Comparison of ENCODE assay signal across 20 cellular contexts in genomic region chr4:157447195-157447594, GRCh38.
"Had no signal": no experiment of that assay in that cellular context is flagged by ENCODE, and none has a peak within 500 bp of the region (broad histone marks: within the 10 kb centered on the region; RNA-seq: fewer than 3 reads in every experiment).

No MANE protein-coding gene starts in this region.

- H3K27ac ChIP-seq: heart right ventricle, neutrophil, spleen, tibial artery, upper lobe of left lung, uterus had no signal

- ATAC-seq: effector memory CD8-positive, alpha-beta T cell; heart right ventricle; mucosa of descending colon; naive thymus-derived CD8-positive, alpha-beta T cell; sciatic nerve; stimulated activated memory B cell treated with anti-CD40 and anti-IgM and Interleukin-4, amounts not matched to agents 10 μg/mL and 1 μg/mL and 100 μg/mL, for 72 hours had no signal

- H3K9me3 ChIP-seq: mucosa of descending colon, neutrophil, uterus had no signal

- H3K4me3 Mint-ChIP-seq: dendritic cell treated with granulocyte-macrophage colony-stimulating factor and Interleukin-4, amounts not matched to agents 40 ng/mL and 50 ng/mL, for 4 days; effector memory CD8-positive, alpha-beta T cell; naive thymus-derived CD8-positive, alpha-beta T cell; stimulated activated memory B cell treated with anti-CD40 and anti-IgM and Interleukin-4, amounts not matched to agents 10 μg/mL and 1 μg/mL and 100 μg/mL, for 72 hours; stimulated activated naive CD8-positive, alpha-beta T cell treated with anti-CD3 and anti-CD28 coated beads, Interleukin-15, Interleukin-2, amounts not matched to agents 100 ng/mL and 50 ng/mL, for 24 hours had no signal

- H3K4me3 ChIP-seq: heart right ventricle, mucosa of descending colon, spleen, tibial artery, upper lobe of left lung, uterus had no signal

- H3K36me3 Mint-ChIP-seq: naive thymus-derived CD8-positive, alpha-beta T cell; stimulated activated memory B cell treated with anti-CD40 and anti-IgM and Interleukin-4, amounts not matched to agents 10 μg/mL and 1 μg/mL and 100 μg/mL, for 72 hours had no signal

- H3K27ac Mint-ChIP-seq: dendritic cell treated with granulocyte-macrophage colony-stimulating factor and Interleukin-4, amounts not matched to agents 40 ng/mL and 50 ng/mL, for 4 days; effector memory CD8-positive, alpha-beta T cell; naive thymus-derived CD8-positive, alpha-beta T cell; stimulated activated memory B cell treated with anti-CD40 and anti-IgM and Interleukin-4, amounts not matched to agents 10 μg/mL and 1 μg/mL and 100 μg/mL, for 72 hours; stimulated activated naive CD8-positive, alpha-beta T cell treated with anti-CD3 and anti-CD28 coated beads, Interleukin-15, Interleukin-2, amounts not matched to agents 100 ng/mL and 50 ng/mL, for 24 hours had no signal

- H3K9me3 Mint-ChIP-seq: stimulated activated naive CD8-positive, alpha-beta T cell treated with anti-CD3 and anti-CD28 coated beads, Interleukin-15, Interleukin-2, amounts not matched to agents 100 ng/mL and 50 ng/mL, for 24 hours had no signal

- H3K36me3 ChIP-seq: heart right ventricle, neutrophil, spleen, tibial artery, upper lobe of left lung, uterus had no signal

- H3K4me1 ChIP-seq: heart right ventricle, spleen, tibial artery, upper lobe of left lung, uterus had no signal

- H3K27me3 Mint-ChIP-seq: dendritic cell treated with granulocyte-macrophage colony-stimulating factor and Interleukin-4, amounts not matched to agents 40 ng/mL and 50 ng/mL, for 4 days; effector memory CD8-positive, alpha-beta T cell; naive thymus-derived CD8-positive, alpha-beta T cell; stimulated activated memory B cell treated with anti-CD40 and anti-IgM and Interleukin-4, amounts not matched to agents 10 μg/mL and 1 μg/mL and 100 μg/mL, for 72 hours; stimulated activated naive CD8-positive, alpha-beta T cell treated with anti-CD3 and anti-CD28 coated beads, Interleukin-15, Interleukin-2, amounts not matched to agents 100 ng/mL and 50 ng/mL, for 24 hours had no signal

- H3K4me1 Mint-ChIP-seq: naive thymus-derived CD8-positive, alpha-beta T cell; stimulated activated memory B cell treated with anti-CD40 and anti-IgM and Interleukin-4, amounts not matched to agents 10 μg/mL and 1 μg/mL and 100 μg/mL, for 72 hours had no signal

- FAIRE-seq: islet of Langerhans had no signal

- H3K27me3 ChIP-seq: heart right ventricle, neutrophil, spleen, tibial artery, upper lobe of left lung, uterus had no signal

- DNase-seq: effector memory CD8-positive, alpha-beta T cell; erythroblast; heart right ventricle; hypothalamus; kidney glomerular epithelial cell; mucosa of descending colon; naive thymus-derived CD8-positive, alpha-beta T cell; spleen; stimulated activated CD4-positive, alpha-beta T cell treated with anti-CD3 and anti-CD28 coated beads, Interleukin-15, amount 100 ng/mL, for 24 hours; stimulated activated CD4-positive, alpha-beta T cell treated with anti-CD3 and anti-CD28 coated beads, Interleukin-1b, Interleukin-23, amount 100 ng/mL, for 48 hours; stimulated activated CD4-positive, alpha-beta T cell treated with anti-CD3 and anti-CD28 coated beads, Interleukin-4, amount 100 ng/mL, for 24 hours; tibial artery; upper lobe of left lung; uterus had no signal
